10 cellular contexts compared by ENCODE assay signal in genomic region chrX:103831342-103831802, GRCh38. TPM values are rescaled to one million over a fixed set of nuclear protein-coding genes. Genes with fewer than 3 reads are reported as not detected.
DNase-seq lines count a peak whose midpoint lies in the region; ATAC-seq, FAIRE-seq and TF ChIP-seq lines count a peak whose summit lies in the region.
"Had no signal": no experiment of that assay in that cellular context is flagged by ENCODE, and none has a peak within 500 bp of the region (broad histone marks: within the 10 kb centered on the region; RNA-seq: fewer than 3 reads in every experiment).

No MANE protein-coding gene starts in this region.

- H3K9me3 Mint-ChIP-seq in activated T-helper 2 cell treated with anti-CD3 and anti-CD28 coated beads, Interferon-gamma antibody, Interleukin-2, Interleukin-4, amounts not matched to agents 10 μg/mL and 5 μg/mL and 100 μg/mL, durations not matched to agents 14 hours and 24 hours and 36 hours, result no peaks in the 10 kb centered on the region

- no peak overlapping the region for H3K27ac Mint-ChIP-seq in activated T-helper 2 cell treated with anti-CD3 and anti-CD28 coated beads, Interferon-gamma antibody, Interleukin-2, Interleukin-4, amounts not matched to agents 10 μg/mL and 5 μg/mL and 100 μg/mL, durations not matched to agents 14 hours and 24 hours and 36 hours

- intact Hi-C loops in activated T-helper 2 cell treated with anti-CD3 and anti-CD28 coated beads, Interferon-gamma antibody, Interleukin-2, Interleukin-4, amounts not matched to agents 10 μg/mL and 5 μg/mL and 100 μg/mL, durations not matched to agents 14 hours and 24 hours and 36 hours (cut with micrococcal nuclease), result no loop called here

- peak; percentile 12 for ATAC-seq in HG03442 (IDR thresholded peaks at IDR 0.05; ENCODE audit: unreplicated experiment)
- ATAC-seq: HCT116 had no signal

- peak; percentile 74 for DNase-seq in stimulated activated CD4-positive, alpha-beta T cell treated with anti-CD3 and anti-CD28 coated beads, Interleukin-15, amount 100 ng/mL, for 24 hours
- DNase-seq in stimulated activated CD4-positive, alpha-beta T cell treated with anti-CD3 and anti-CD28 coated beads, Interleukin-2, amount 100 ng/mL, for 24 hours, result no peak
- no peak for DNase-seq in activated T-helper 2 cell treated with anti-CD3 and anti-CD28 coated beads, Interferon-gamma antibody, Interleukin-2, Interleukin-4, amounts not matched to agents 10 μg/mL and 5 μg/mL and 100 μg/mL, durations not matched to agents 14 hours and 24 hours and 36 hours (ENCODE audit: low spot score)
- DNase-seq in hepatic stellate cell (ENCODE audit: low spot score) (peak; percentile 62), GM12891 (ENCODE audit: insufficient read length, low spot score) (no peak), NOMO-1 treated with DMSO at 0.1 percent for 48 hours (lab: John Stamatoyannopoulos, UW; ENCODE audit: unreplicated experiment) (no peak)
- peak; percentile 11 to 46 (median 37) for DNase-seq in stimulated activated CD4-positive, alpha-beta T cell treated with anti-CD3 and anti-CD28 coated beads, TNF-alpha, amount 100 ng/mL, for 1 hour (ENCODE audit: low read depth in 3 of 3, low spot score in 1 of 3)

- TF ChIP-seq POLR2A in GM12891 (IDR thresholded peaks at IDR 0.05; ENCODE audit: low read depth, low read length), result no peak

- no peaks in the 10 kb centered on the region for H3K36me3 Mint-ChIP-seq in activated T-helper 2 cell treated with anti-CD3 and anti-CD28 coated beads, Interferon-gamma antibody, Interleukin-2, Interleukin-4, amounts not matched to agents 10 μg/mL and 5 μg/mL and 100 μg/mL, durations not matched to agents 14 hours and 24 hours and 36 hours (ENCODE audit: low read depth)

- peak overlapping the region; percentile 72 for H3K4me3 Mint-ChIP-seq in activated T-helper 2 cell treated with anti-CD3 and anti-CD28 coated beads, Interferon-gamma antibody, Interleukin-2, Interleukin-4, amounts not matched to agents 10 μg/mL and 5 μg/mL and 100 μg/mL, durations not matched to agents 14 hours and 24 hours and 36 hours (ENCODE audit: low read depth)

- H3K4me1 Mint-ChIP-seq in activated T-helper 2 cell treated with anti-CD3 and anti-CD28 coated beads, Interferon-gamma antibody, Interleukin-2, Interleukin-4, amounts not matched to agents 10 μg/mL and 5 μg/mL and 100 μg/mL, durations not matched to agents 14 hours and 24 hours and 36 hours (ENCODE audit: low read depth), result peaks cover 3% of the 10 kb centered on the region

- H3K27me3 Mint-ChIP-seq in activated T-helper 2 cell treated with anti-CD3 and anti-CD28 coated beads, Interferon-gamma antibody, Interleukin-2, Interleukin-4, amounts not matched to agents 10 μg/mL and 5 μg/mL and 100 μg/mL, durations not matched to agents 14 hours and 24 hours and 36 hours (ENCODE audit: low read depth), result peaks cover 19% of the 10 kb centered on the region

- FAIRE-seq in GM12891 (lab: Jason Lieb, UNC), result no peak

TF ChIP-seq in GM12891, 5 proteins besides CTCF, POLR2A, EP300 and RAD21:
- no peak for TF ChIP-seq POU2F2 (IDR thresholded peaks at IDR 0.05; ENCODE audit: low read depth, low read length)
- no peak for TF ChIP-seq POLR2AphosphoS5 (IDR thresholded peaks at IDR 0.05; ENCODE audit: low read depth, low read length)
- no peak for TF ChIP-seq PAX5 (IDR thresholded peaks at IDR 0.05; ENCODE audit: insufficient read depth, low read length, severe bottlenecking)
- no peak for TF ChIP-seq SPI1 (IDR thresholded peaks at IDR 0.05; ENCODE audit: low read depth, low read length)
- TF ChIP-seq TAF1 (IDR thresholded peaks at IDR 0.05; ENCODE audit: low read depth, low read length), result no peak
TF ChIP-seq in GM12891: peak in this region for 0.

RNA-seq across cellular contexts. Expression of gene RAB9B, which starts 0.7 kb away (rescaled TPM):
- total RNA-seq in activated T-helper 2 cell treated with anti-CD3 and anti-CD28 coated beads, Interferon-gamma antibody, Interleukin-2, Interleukin-4, amounts not matched to agents 10 μg/mL and 5 μg/mL and 100 μg/mL, durations not matched to agents 14 hours and 24 hours and 36 hours, result 0.55 and 0.62 TPM in 2 replicates
- 0.12 TPM for polyA plus RNA-seq in GM12891 (2012; ENCODE audit: low read depth, missing spikeins)

RNA-seq across cellular contexts. Expression of gene PLP1, which starts 54.7 kb away (rescaled TPM):
- not detected in 2 replicates for total RNA-seq in activated T-helper 2 cell treated with anti-CD3 and anti-CD28 coated beads, Interferon-gamma antibody, Interleukin-2, Interleukin-4, amounts not matched to agents 10 μg/mL and 5 μg/mL and 100 μg/mL, durations not matched to agents 14 hours and 24 hours and 36 hours
- polyA plus RNA-seq in GM12891 (2012; ENCODE audit: low read depth, missing spikeins), result not detected
- total RNA-seq: glomerular endothelial cell had no signal

Comparison
In these comparisons a context has a peak if more than half of its experiments do, and no peak if none do; other contexts are left out.
1. DNase-seq: peak in stimulated activated CD4-positive, alpha-beta T cell treated with anti-CD3 and anti-CD28 coated beads, Interleukin-15, amount 100 ng/mL, for 24 hours (single experiment), hepatic stellate cell (single experiment) and stimulated activated CD4-positive, alpha-beta T cell treated with anti-CD3 and anti-CD28 coated beads, TNF-alpha, amount 100 ng/mL, for 1 hour (3 of 3); none in stimulated activated CD4-positive, alpha-beta T cell treated with anti-CD3 and anti-CD28 coated beads, Interleukin-2, amount 100 ng/mL, for 24 hours (0 of 2), activated T-helper 2 cell treated with anti-CD3 and anti-CD28 coated beads, Interferon-gamma antibody, Interleukin-2, Interleukin-4, amounts not matched to agents 10 μg/mL and 5 μg/mL and 100 μg/mL, durations not matched to agents 14 hours and 24 hours and 36 hours (single experiment), GM12891 (single experiment) and NOMO-1 treated with DMSO at 0.1 percent for 48 hours (single experiment).